ENCODE assay signal across 2 cellular contexts in genomic region chr14:101173698-101174521, GRCh38.
A peak's percentile ranks its signal among the peaks of the same experiment; 100 is the strongest.
TF ChIP-seq lines count a peak whose summit lies in the region.

No MANE protein-coding gene starts in this region.

TF ChIP-seq in HEK293, 187 proteins besides CTCF, POLR2A, EP300 and RAD21 (continued from another document):
- TF ChIP-seq ZBTB48 (tag by site-specific recombination; IDR thresholded peaks at IDR 0.05) (no peak), REPIN1 (tag by site-specific recombination; IDR thresholded peaks at IDR 0.05; ENCODE audit: low read depth) (no peak), ZIC2 (tag by site-specific recombination; IDR thresholded peaks at IDR 0.05) (peak; percentile 94)

TF ChIP-seq in H1, 55 proteins besides CTCF, POLR2A, EP300 and RAD21 (continued from another document):
- TF ChIP-seq MAFK (IDR thresholded peaks at IDR 0.05; ENCODE audit: low read depth, low read length) = no peak
- no peak for TF ChIP-seq HDAC2 (IDR thresholded peaks at IDR 0.05; ENCODE audit: borderline replicate concordance in 1 of 2, low read depth in 2 of 2, low read length in 2 of 2)
- TF ChIP-seq NRF1 (IDR thresholded peaks at IDR 0.05; ENCODE audit: low read depth, low read length) = no peak
- TF ChIP-seq RBBP5 (IDR thresholded peaks at IDR 0.05; ENCODE audit: borderline replicate concordance, low read depth, low read length) = no peak
- TF ChIP-seq ASH2L (IDR thresholded peaks at IDR 0.05; ENCODE audit: low read length) = no peak
- TF ChIP-seq JUND (IDR thresholded peaks at IDR 0.05; ENCODE audit: low read length) = no peak
- TF ChIP-seq BACH1 (IDR thresholded peaks at IDR 0.05; ENCODE audit: low read length) = no peak
- TF ChIP-seq NANOG (IDR thresholded peaks at IDR 0.05; ENCODE audit: insufficient read depth, low read depth, low read length, poor library complexity, severe bottlenecking) = no peak
TF ChIP-seq in H1: peak in this region for 0.
